Comparison of ENCODE assay signal across 27 cellular contexts in genomic region chr22:35860087-35860733, GRCh38.
A peak's percentile ranks its signal among the peaks of the same experiment; 100 is the strongest.
DNase-seq lines count a peak whose midpoint lies in the region; ATAC-seq, FAIRE-seq and TF ChIP-seq lines count a peak whose summit lies in the region.
"Had no signal": no experiment of that assay in that cellular context is flagged by ENCODE, and none has a peak within 500 bp of the region (broad histone marks: within the 10 kb centered on the region; RNA-seq: fewer than 3 reads in every experiment).

No MANE protein-coding gene starts in this region.

- no peak overlapping the region for H3K56ac ChIP-seq in H1 (replicated peaks; ENCODE audit: insufficient read length, low read depth, low read length)

- H3K18ac ChIP-seq in H1 (ENCODE audit: extremely low read depth, low read length), result 0 out of 2 replicates have a peak overlapping the region, but pooled peaks have one; percentile 21

- H3F3A ChIP-seq in OCI-LY1 (ENCODE audit: insufficient read depth, low read length), result no peaks in the 10 kb centered on the region

- no peak for TF ChIP-seq RAD21 in H1 (IDR thresholded peaks at IDR 0.05 in 1 of 2, conservative IDR thresholded peaks at IDR 0.05 in 1 of 2; ENCODE audit: low read depth in 2 of 2, low read length in 2 of 2)

- no peak overlapping the region for H3K14ac ChIP-seq in H1 (ENCODE audit: insufficient read length)

- no peak overlapping the region for H2AFZ ChIP-seq in OCI-LY1 (ENCODE audit: low read length)
- H2AFZ ChIP-seq in H1 (ENCODE audit: low read length), result no peak overlapping the region

- no peak overlapping the region for H3K23ac ChIP-seq in H1 (ENCODE audit: insufficient read length)

- H2BK20ac ChIP-seq in H1 (ENCODE audit: low read length), result no peak overlapping the region

- in situ Hi-C loops in gastrocnemius medialis (cut with MboI; ENCODE audit: low sequenced_read_pairs in 4 of 4), result no loop called here

- no peak overlapping the region for H3K4ac ChIP-seq in H1 (replicated peaks; ENCODE audit: insufficient read length, low read depth, low read length)

- H3K36me3 ChIP-seq in cardiac muscle cell (no peaks in the 10 kb centered on the region), OCI-LY1 (ENCODE audit: insufficient read depth, low read length) (no peaks in the 10 kb centered on the region), H1 (ENCODE audit: control insufficient read depth in 2 of 4, insufficient read depth in 4 of 4, low read length in 3 of 4) (no peaks in the 10 kb centered on the region), gastrocnemius medialis (no peaks in the 10 kb centered on the region)
- H3K36me3 ChIP-seq: MG63 had no signal

- no peak for TF ChIP-seq EP300 in H1 (IDR thresholded peaks at IDR 0.05; ENCODE audit: borderline replicate concordance in 1 of 2, low read depth in 2 of 2, low read length in 2 of 2)

- H3K23me2 ChIP-seq in H1 (ENCODE audit: low read depth, low read length), result no peaks in the 10 kb centered on the region

- no peak overlapping the region for H2AK5ac ChIP-seq in H1 (ENCODE audit: low read depth, low read length)

- no peak for TF ChIP-seq POLR2A in H1 (IDR thresholded peaks at IDR 0.05; ENCODE audit: control extremely low read depth in 1 of 2, low read depth in 2 of 2, low read length in 2 of 2)
- TF ChIP-seq POLR2A in gastrocnemius medialis (IDR thresholded peaks at IDR 0.05), result no peak

- DNase-seq in cardiac muscle cell (ENCODE audit: low read depth in 1 of 2, low spot score in 1 of 2) (no peak), Right ventricle myocardium inferior (ENCODE audit: missing footprints) (no peak), H1 (ENCODE audit: low read depth in 1 of 2, low spot score in 2 of 2) (no peak), gastrocnemius medialis (no peak), NCI-H345 treated with DMSO at 0.1 percent for 48 hours (lab: John Stamatoyannopoulos, UW; ENCODE audit: unreplicated experiment) (no peak), MV-4-11 (lab: John Stamatoyannopoulos, UW) (no peak), HuH-7 (ENCODE audit: low spot score) (no peak)
- DNase-seq: DMS153; DND-41; KBM-7; MG63; NCI-H1092; NCI-H1417 treated with DMSO at 0.1 percent for 48 hours; NCI-H1694 treated with DMSO at 0.1 percent for 48 hours; NCI-H2081 treated with DMSO at 0.1 percent for 48 hours; NCI-H2171; NCI-H345; NCI-H524 treated with DMSO at 0.1 percent for 48 hours; NCI-H774; NK-92 treated with Interleukin-12 subunit alpha and Interleukin-12 subunit beta, amount 100 ng/mL, for 24 hours; SIG-M5 had no signal

- no peak overlapping the region for H4K8ac ChIP-seq in H1 (ENCODE audit: extremely low read depth, insufficient read depth, low read length)

- POLR2A ChIA-PET in H1 (lab: Charles Lee; ENCODE audit: partially characterized antibody), result no interaction called here

- WGBS in H1 (ENCODE audit: extremely low coverage in 1 of 2, insufficient coverage in 1 of 2, insufficient read length in 1 of 2, insufficient replicate concordance in 2 of 2, low coverage in 1 of 2, low lambda C conversion rate in 2 of 2, missing lambda C conversion rate in 1 of 2), 2 experiments, result 87% methylated on average over 4 of the region's 4 CpGs; no CpG with 5 or more reads in 1 of the 2 experiments

- intact Hi-C loops in Right ventricle myocardium inferior (cut with DNase I) (no loop called here), gastrocnemius medialis (cut with DNase I; ENCODE audit: low total_unique reads) (no loop called here)

- no peak overlapping the region for H2BK15ac ChIP-seq in H1 (ENCODE audit: low read length)

- no peaks in the 10 kb centered on the region for H3K9me2 ChIP-seq in OCI-LY1 (ENCODE audit: low read depth, low read length)

- H4K20me1 ChIP-seq in OCI-LY1 (ENCODE audit: insufficient read depth, low read length) (no peaks in the 10 kb centered on the region), H1 (replicated peaks in 1 of 2; ENCODE audit: control insufficient read depth in 1 of 2, insufficient read depth in 2 of 2, low read length in 2 of 2) (peaks cover 3 to 6% of the 10 kb centered on the region in 2 experiments)

- peaks cover 5% of the 10 kb centered on the region; the same call in 1 of the 2 replicates for H3K79me1 ChIP-seq in H1 (ENCODE audit: low read depth, low read length)

- H3K4me2 ChIP-seq in OCI-LY1 (ENCODE audit: low read length), result peak overlapping the region; percentile 40
- H3K4me2 ChIP-seq in H1 (ENCODE audit: insufficient read depth in 1 of 2, low read depth in 2 of 2, low read length in 2 of 2), result no peak overlapping the region

- no peak overlapping the region for H2BK120ac ChIP-seq in H1 (replicated peaks; ENCODE audit: low read depth, low read length)

- H2BK12ac ChIP-seq in H1 (ENCODE audit: low read depth, low read length), result no peak overlapping the region

- no peak overlapping the region for H2BK5ac ChIP-seq in H1 (ENCODE audit: low read depth, low read length)

- no peak for ATAC-seq in Right ventricle myocardium inferior
- ATAC-seq in gastrocnemius medialis, result no peak

- CTCF ChIA-PET in H1 (lab: Charles Lee; ENCODE audit: partially characterized antibody), result interaction anchor here (0.7 kb wide), 1 partner anchor 18 kb away, joined by 3 read pairs; no protein-coding TSS in a partner anchor

- H3K9ac ChIP-seq in OCI-LY1 (ENCODE audit: low read length) (peak overlapping the region; percentile 59), H1 (replicated peaks in 1 of 4; ENCODE audit: extremely low read depth in 1 of 4, low read depth in 3 of 4, low read length in 3 of 4) (no peak overlapping the region)

- H3K79me2 ChIP-seq in OCI-LY1 (ENCODE audit: insufficient read depth, low read length) (peaks cover 48% of the 10 kb centered on the region), H1 (ENCODE audit: control insufficient read depth in 1 of 2, insufficient read depth in 2 of 2, low read length in 2 of 2) (peaks cover 0 to 69% of the 10 kb centered on the region in 2 experiments; a peak in 2 of 4 replicates)

- H3K27ac ChIP-seq in cardiac muscle cell, result peak overlapping the region; percentile 22
- H3K27ac ChIP-seq in OCI-LY1 (ENCODE audit: low read depth, low read length, poor library complexity, severe bottlenecking), result peak overlapping the region; percentile 95
- H3K27ac ChIP-seq in H1 (ENCODE audit: low read depth, low read length), result no peak overlapping the region
- peak overlapping the region; percentile 80 to 90 (median 86) for H3K27ac ChIP-seq in gastrocnemius medialis
- H3K27ac ChIP-seq: 22Rv1, RWPE1, SK-N-MC had no signal

- H3K27me3 ChIP-seq in cardiac muscle cell, result no peaks in the 10 kb centered on the region
- H3K27me3 ChIP-seq in OCI-LY1 (ENCODE audit: insufficient read depth, low read length), result no peaks in the 10 kb centered on the region
- no peaks in the 10 kb centered on the region for H3K27me3 ChIP-seq in H1 (replicated peaks in 1 of 4; ENCODE audit: control insufficient read depth in 3 of 4, extremely low read depth in 1 of 4, insufficient read depth in 3 of 4, low read length in 3 of 4)
- no peaks in the 10 kb centered on the region for H3K27me3 ChIP-seq in gastrocnemius medialis
- H3K27me3 ChIP-seq: MG63 had no signal

- no peak for FAIRE-seq in H1 (lab: Jason Lieb, UNC)
- FAIRE-seq: GM19239, H54 had no signal

- no peak for TF ChIP-seq CTCF in cardiac muscle cell (IDR thresholded peaks at IDR 0.05; ENCODE audit: low read depth, low read length)
- no peak for TF ChIP-seq CTCF in OCI-LY1 (IDR thresholded peaks at IDR 0.05; ENCODE audit: low read length)
- TF ChIP-seq CTCF in H1 (IDR thresholded peaks at IDR 0.05; ENCODE audit: control extremely low read depth in 1 of 3, insufficient read depth in 1 of 3, low read depth in 1 of 3, low read length in 3 of 3), result no peak
- TF ChIP-seq CTCF in gastrocnemius medialis (IDR thresholded peaks at IDR 0.05 in 4 of 5, conservative IDR thresholded peaks at IDR 0.05 in 1 of 5), result no peak

- no peak overlapping the region for H4K5ac ChIP-seq in H1 (ENCODE audit: insufficient read length, low read depth, low read length)

- H3K9me3 ChIP-seq in cardiac muscle cell (ENCODE audit: low read depth), result no peaks in the 10 kb centered on the region
- H3K9me3 ChIP-seq in OCI-LY1 (ENCODE audit: low read length), result no peaks in the 10 kb centered on the region
- no peaks in the 10 kb centered on the region for H3K9me3 ChIP-seq in H1 (ENCODE audit: insufficient read depth in 2 of 2, low read depth in 1 of 2, low read length in 1 of 2)
- no peaks in the 10 kb centered on the region for H3K9me3 ChIP-seq in gastrocnemius medialis
- H3K9me3 ChIP-seq: MG63 had no signal

- no peak overlapping the region for H3K4me3 ChIP-seq in cardiac muscle cell
- H3K4me3 ChIP-seq in OCI-LY1 (ENCODE audit: low read depth, low read length, poor library complexity, severe bottlenecking), result peak overlapping the region; percentile 11
- no peak overlapping the region for H3K4me3 ChIP-seq in H1 (ENCODE audit: extremely low read depth in 1 of 4, insufficient read depth in 2 of 4, low read depth in 3 of 4, low read length in 4 of 4)
- H3K4me3 ChIP-seq in gastrocnemius medialis, result no peak overlapping the region
- H3K4me3 ChIP-seq: MG63, SK-N-MC had no signal

- H4K91ac ChIP-seq in H1 (replicated peaks; ENCODE audit: insufficient read length, low read length), result no peak overlapping the region

- H3K4me1 ChIP-seq in cardiac muscle cell (ENCODE audit: low read depth) (peaks cover 58% of the 10 kb centered on the region), OCI-LY1 (ENCODE audit: insufficient read depth, low read length, severe bottlenecking) (peaks cover 96% of the 10 kb centered on the region), H1 (replicated peaks in 1 of 4; ENCODE audit: control insufficient read depth in 3 of 4, insufficient read depth in 4 of 4, low read length in 3 of 4) (peaks cover 0 to 16% (median 12%) of the 10 kb centered on the region in 4 experiments; a peak in 3 of 7 replicates), gastrocnemius medialis (peaks cover 75 to 77% of the 10 kb centered on the region in 2 donors)

TF ChIP-seq in H1, 55 proteins besides CTCF, POLR2A, EP300 and RAD21 (continues in another document):
- TF ChIP-seq CHD1 (IDR thresholded peaks at IDR 0.05; ENCODE audit: low read depth, low read length), result no peak
- TF ChIP-seq USF2 (IDR thresholded peaks at IDR 0.05; ENCODE audit: low read length), result no peak
- no peak for TF ChIP-seq KDM5A (IDR thresholded peaks at IDR 0.05; ENCODE audit: low read length)
- TF ChIP-seq SP4 (IDR thresholded peaks at IDR 0.05; ENCODE audit: low read length), result no peak
- no peak for TF ChIP-seq EGR1 (IDR thresholded peaks at IDR 0.05; ENCODE audit: borderline replicate concordance, low read depth, low read length)
- no peak for TF ChIP-seq TAF7 (optimal IDR thresholded peaks at IDR 0.05; ENCODE audit: borderline replicate concordance, low read depth, low read length)
- no peak for TF ChIP-seq JUN (IDR thresholded peaks at IDR 0.05; ENCODE audit: low read depth, low read length)
- TF ChIP-seq CEBPB (IDR thresholded peaks at IDR 0.05; ENCODE audit: low read depth, low read length), result no peak
- no peak for TF ChIP-seq TEAD4 (IDR thresholded peaks at IDR 0.05; ENCODE audit: low read depth, low read length)
